In genomic region chr4:5156677-5157076, GRCh38 we compare ENCODE assay signal across 25 cellular contexts.
"Had no signal": no experiment of that assay in that cellular context is flagged by ENCODE, and none has a peak within 500 bp of the region (broad histone marks: within the 10 kb centered on the region; RNA-seq: fewer than 3 reads in every experiment).

No MANE protein-coding gene starts in this region.

- H3K4me3 ChIP-seq: hepatocyte, left ventricle myocardium inferior, lung, ovary, prostate gland, skin epidermis, stomach, testis, thyroid gland, transverse colon, upper lobe of left lung had no signal

- ATAC-seq: natural killer cell; right cardiac atrium; sciatic nerve; stimulated activated naive B cell treated with anti-CD40 and anti-IgM and Interleukin-4, amounts not matched to agents 10 μg/mL and 1 μg/mL and 100 μg/mL, for 72 hours; stimulated activated naive CD8-positive, alpha-beta T cell treated with anti-CD3 and anti-CD28 coated beads, Interleukin-15, Interleukin-2, amounts not matched to agents 100 U/mL and 50 U/mL, for 24 hours had no signal

- H3K27ac ChIP-seq: hepatocyte, left ventricle myocardium inferior, ovary, prostate gland, skin epidermis, stomach, testis, thyroid gland, transverse colon, upper lobe of left lung had no signal

- DNase-seq: islet precursor cell; left ventricle myocardium inferior; mesendoderm; naive B cell; natural killer cell; ovary; retina; right cardiac atrium; stimulated activated CD4-positive, alpha-beta T cell treated with anti-CD3 and anti-CD28 coated beads, Interleukin-12 subunit alpha, Interleukin-12 subunit beta, amount 100 ng/mL, for 4 hours; stimulated activated CD4-positive, alpha-beta T cell treated with anti-CD3 and anti-CD28 coated beads, Interleukin-15, amount 100 ng/mL, for 24 hours; stimulated activated CD4-positive, alpha-beta T cell treated with anti-CD3 and anti-CD28 coated beads, Interleukin-2, amount 100 ng/mL, for 24 hours; stimulated activated CD4-positive, alpha-beta T cell treated with anti-CD3 and anti-CD28 coated beads, Interleukin-4, amount 100 ng/mL, for 1 hour; stimulated activated naive B cell treated with anti-CD40 and anti-IgM and Interleukin-4, amounts not matched to agents 10 μg/mL and 1 μg/mL and 100 μg/mL, for 72 hours; stimulated activated naive CD8-positive, alpha-beta T cell treated with anti-CD3 and anti-CD28 coated beads, Interleukin-15, Interleukin-2, amounts not matched to agents 100 U/mL and 50 U/mL, for 24 hours; stomach; testis; thyroid gland; transverse colon; upper lobe of left lung had no signal

- H3K36me3 ChIP-seq: left ventricle myocardium inferior, ovary, prostate gland, stomach, thyroid gland, transverse colon, upper lobe of left lung had no signal

- H3K9me3 Mint-ChIP-seq: mesothelial cell of epicardium, natural killer cell had no signal

- H3K36me3 Mint-ChIP-seq: mesothelial cell of epicardium; naive B cell; natural killer cell; stimulated activated naive B cell treated with anti-CD40 and anti-IgM and Interleukin-4, amounts not matched to agents 10 μg/mL and 1 μg/mL and 100 μg/mL, for 72 hours had no signal

- H3K4me3 Mint-ChIP-seq: mesothelial cell of epicardium; naive B cell; natural killer cell; stimulated activated naive B cell treated with anti-CD40 and anti-IgM and Interleukin-4, amounts not matched to agents 10 μg/mL and 1 μg/mL and 100 μg/mL, for 72 hours had no signal

- H3K4me1 Mint-ChIP-seq: mesothelial cell of epicardium; naive B cell; natural killer cell; stimulated activated naive B cell treated with anti-CD40 and anti-IgM and Interleukin-4, amounts not matched to agents 10 μg/mL and 1 μg/mL and 100 μg/mL, for 72 hours had no signal

- H3K9me3 ChIP-seq: left ventricle myocardium inferior, ovary, prostate gland, stomach, testis, thyroid gland, transverse colon, upper lobe of left lung had no signal

- H3K27ac Mint-ChIP-seq: mesothelial cell of epicardium; naive B cell; natural killer cell; stimulated activated naive B cell treated with anti-CD40 and anti-IgM and Interleukin-4, amounts not matched to agents 10 μg/mL and 1 μg/mL and 100 μg/mL, for 72 hours had no signal
